1 cellular context compared by ENCODE assay signal in the genomic region with DNA sequence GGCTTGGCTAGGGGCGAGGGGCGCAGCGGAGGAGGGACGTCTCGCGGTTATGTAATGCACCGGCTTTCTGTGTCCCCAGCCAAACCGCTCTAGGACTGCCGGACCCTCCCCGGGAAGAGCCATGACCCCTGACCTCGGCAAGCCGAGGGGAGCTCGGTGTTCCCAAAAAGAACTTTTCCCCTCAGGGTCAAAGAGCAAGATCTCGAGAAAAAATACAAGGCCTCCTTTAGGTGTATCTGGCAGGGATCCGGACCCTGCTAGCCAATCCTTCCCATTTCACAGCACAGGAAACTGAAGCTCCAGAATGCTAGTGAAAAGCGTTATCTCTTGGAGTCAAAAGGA.
TF ChIP-seq lines count a peak whose summit lies in the region.

No MANE protein-coding gene starts in this region.

TF ChIP-seq in endothelial cell of umbilical vein, 7 proteins besides CTCF, POLR2A, EP300 and RAD21 (continued from another document):
- TF ChIP-seq EZH2 (IDR thresholded peaks at IDR 0.05; ENCODE audit: borderline replicate concordance, low read depth, low read length, severe bottlenecking) (no peak), POLR2AphosphoS5 (IDR thresholded peaks at IDR 0.05; ENCODE audit: insufficient read depth, low read depth, low read length) (no peak), JUN (IDR thresholded peaks at IDR 0.05; ENCODE audit: borderline replicate concordance, insufficient read depth, insufficient read length, low read depth) (no peak)
TF ChIP-seq in endothelial cell of umbilical vein: peak in this region for 0.
